ENCODE assay signal across 1 cellular context in genomic region chr7:157016352-157017041, GRCh38.
TF ChIP-seq lines count a peak whose summit lies in the region.

No MANE protein-coding gene starts in this region.

TF ChIP-seq in GM23338, 12 proteins besides CTCF, POLR2A, EP300 and RAD21 (continued from another document):
- no peak for TF ChIP-seq ZNF462 (CRISPR knock-in tag; IDR thresholded peaks at IDR 0.05)
